Comparison of ENCODE assay signal across 13 cellular contexts in genomic region chrX:43589735-43590515, GRCh38.
DNase-seq lines count a peak whose midpoint lies in the region; ATAC-seq and TF ChIP-seq lines count a peak whose summit lies in the region.
"Had no signal": no experiment of that assay in that cellular context is flagged by ENCODE, and none has a peak within 500 bp of the region (broad histone marks: within the 10 kb centered on the region; RNA-seq: fewer than 3 reads in every experiment).

No MANE protein-coding gene starts in this region.

- H3K27me3 Mint-ChIP-seq in type B pancreatic cell: no peaks in the 10 kb centered on the region
- H3K27me3 Mint-ChIP-seq: activated CD8-positive, alpha-beta memory T cell treated with anti-CD3 and anti-CD28 coated beads, Interleukin-2, amount 10 ng/mL, durations not matched to agents 7 days and 5 days had no signal

- no peaks in the 10 kb centered on the region for H3K36me3 ChIP-seq in adipocyte (ENCODE audit: control insufficient read depth, insufficient read depth, low read length, severe bottlenecking)
- no peaks in the 10 kb centered on the region for H3K36me3 ChIP-seq in esophagus squamous epithelium
- no peaks in the 10 kb centered on the region for H3K36me3 ChIP-seq in mucosa of descending colon (ENCODE audit: low read depth)

- H3K27ac ChIP-seq in esophagus squamous epithelium: peak overlapping the region; percentile 73 to 87 (median 82)

- no peak for TF ChIP-seq CTCF in esophagus squamous epithelium (IDR thresholded peaks at IDR 0.05)
- no peak for TF ChIP-seq CTCF in mucosa of descending colon (IDR thresholded peaks at IDR 0.05)
- TF ChIP-seq CTCF in type B pancreatic cell (conservative IDR thresholded peaks at IDR 0.05): no peak

- intact Hi-C loops in esophagus squamous epithelium (cut with DNase I) (no loop called here), mucosa of descending colon (cut with DNase I, micrococcal nuclease) (no loop called here)

- peak overlapping the region; percentile 77 for H3K9ac ChIP-seq in adipocyte (ENCODE audit: low read length)

- H3K4me1 Mint-ChIP-seq in type B pancreatic cell (ENCODE audit: unreplicated experiment): no peaks in the 10 kb centered on the region
- H3K4me1 Mint-ChIP-seq: activated CD8-positive, alpha-beta memory T cell treated with anti-CD3 and anti-CD28 coated beads, Interleukin-2, amount 10 ng/mL, durations not matched to agents 7 days and 5 days; neural crest cell had no signal

- DNase-seq in adipocyte (ENCODE audit: low read depth) (peak; percentile 80), esophagus squamous epithelium (lab: John Stamatoyannopoulos, UW) (no peak), mucosa of descending colon (peak in 1 of 3 donors; percentile 12), type B pancreatic cell (ENCODE audit: extremely low spot score, unreplicated experiment) (no peak), NCI-H1092 (lab: John Stamatoyannopoulos, UW) (no peak), ecto neural progenitor cell (ENCODE audit: low spot score) (no peak), NCI-H524 (lab: John Stamatoyannopoulos, UW) (no peak)
- DNase-seq: activated CD8-positive, alpha-beta memory T cell treated with anti-CD3 and anti-CD28 coated beads, Interleukin-2, amount 10 ng/mL, durations not matched to agents 7 days and 5 days; NCI-H1048; NCI-H69; stimulated activated naive CD8-positive, alpha-beta T cell treated with anti-CD3 and anti-CD28 coated beads, Interleukin-15, Interleukin-2, amounts not matched to agents 100 U/mL and 50 U/mL, for 24 hours had no signal

- H3K27me3 ChIP-seq in adipocyte (replicated peaks; ENCODE audit: control insufficient read depth, insufficient read depth, low read length): peaks cover 7% of the 10 kb centered on the region
- H3K27me3 ChIP-seq in esophagus squamous epithelium: no peaks in the 10 kb centered on the region

- H3K4me3 ChIP-seq in adipocyte (ENCODE audit: low read length) (no peak overlapping the region), esophagus squamous epithelium (no peak overlapping the region), mucosa of descending colon (no peak overlapping the region)

- WGBS in esophagus squamous epithelium, 2 donors: 9 to 22% methylated on average over 5 of the region's 5 CpGs

- no peaks in the 10 kb centered on the region for H3K36me3 Mint-ChIP-seq in type B pancreatic cell

- no peak overlapping the region for H3K4me3 Mint-ChIP-seq in type B pancreatic cell
- H3K4me3 Mint-ChIP-seq: activated CD8-positive, alpha-beta memory T cell treated with anti-CD3 and anti-CD28 coated beads, Interleukin-2, amount 10 ng/mL, durations not matched to agents 7 days and 5 days; neural crest cell had no signal

- no peaks in the 10 kb centered on the region for H3K9me3 Mint-ChIP-seq in type B pancreatic cell

- no peak for TF ChIP-seq POLR2A in esophagus squamous epithelium (IDR thresholded peaks at IDR 0.05)

- peak overlapping the region; percentile 81 for H3K27ac Mint-ChIP-seq in type B pancreatic cell
- H3K27ac Mint-ChIP-seq: activated CD8-positive, alpha-beta memory T cell treated with anti-CD3 and anti-CD28 coated beads, Interleukin-2, amount 10 ng/mL, durations not matched to agents 7 days and 5 days had no signal

- ATAC-seq in mucosa of descending colon (peak; percentile 88), GM21360 (IDR thresholded peaks at IDR 0.05; ENCODE audit: unreplicated experiment) (no peak)
- ATAC-seq: activated CD8-positive, alpha-beta memory T cell treated with anti-CD3 and anti-CD28 coated beads, Interleukin-2, amount 10 ng/mL, durations not matched to agents 7 days and 5 days; stimulated activated naive CD8-positive, alpha-beta T cell treated with anti-CD3 and anti-CD28 coated beads, Interleukin-15, Interleukin-2, amounts not matched to agents 100 U/mL and 50 U/mL, for 24 hours had no signal

- H3K4me1 ChIP-seq in adipocyte (ENCODE audit: control insufficient read depth, insufficient read depth, low read length) (peaks cover 18% of the 10 kb centered on the region), esophagus squamous epithelium (peaks cover 0 to 47% (median 9%) of the 10 kb centered on the region in 3 donors), mucosa of descending colon (ENCODE audit: low read depth) (peaks cover 4% of the 10 kb centered on the region)

- no peaks in the 10 kb centered on the region for H3K9me3 ChIP-seq in adipocyte (ENCODE audit: control insufficient read depth, low read length)
- no peaks in the 10 kb centered on the region for H3K9me3 ChIP-seq in esophagus squamous epithelium
- no peaks in the 10 kb centered on the region for H3K9me3 ChIP-seq in mucosa of descending colon
